8 cellular contexts compared by ENCODE assay signal in the genomic region with DNA sequence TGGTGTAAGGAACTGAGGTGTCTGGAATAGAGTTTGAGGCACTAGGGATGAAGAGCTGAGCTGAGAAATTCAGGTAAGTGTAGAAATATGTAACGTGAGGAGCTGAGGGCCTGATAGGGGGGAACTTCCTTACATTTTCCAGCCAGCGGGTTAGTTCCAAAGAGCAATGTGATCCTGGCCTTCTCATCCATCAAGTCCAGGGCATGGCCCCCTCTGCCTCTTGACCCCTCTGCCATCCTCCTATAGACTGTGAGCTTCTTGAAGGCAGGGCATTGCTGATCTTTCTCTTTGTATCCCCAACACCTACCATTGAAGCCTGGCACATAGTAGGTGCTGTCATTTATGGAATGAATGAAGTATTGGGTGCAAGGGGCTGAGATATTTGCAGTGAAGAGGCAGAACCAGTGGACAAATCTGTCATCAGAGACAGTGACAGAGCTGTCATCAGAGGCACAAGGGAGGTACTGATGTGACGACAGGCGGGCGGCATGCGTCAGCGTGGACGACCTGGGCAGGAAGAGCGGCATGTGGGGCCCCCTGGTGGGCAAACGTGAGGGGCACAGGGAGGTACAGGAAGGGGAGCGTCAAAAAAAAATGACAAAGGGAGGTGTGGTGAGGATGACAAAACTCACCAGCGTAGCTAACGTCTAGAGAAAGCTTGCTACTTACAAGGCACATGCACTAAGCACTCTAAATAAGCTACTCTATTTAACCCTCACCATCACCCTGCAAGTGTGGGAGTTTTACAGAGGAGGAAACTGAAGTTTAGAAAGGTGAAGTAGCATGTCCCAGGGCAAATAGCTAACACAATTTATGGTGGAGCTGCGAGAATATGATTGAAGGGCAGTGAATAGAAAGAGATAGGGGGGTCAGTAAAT. TPM values are rescaled to one million over a fixed set of nuclear protein-coding genes. Genes with fewer than 3 reads are reported as not detected.
DNase-seq lines count a peak whose midpoint lies in the region; ATAC-seq lines count a peak whose summit lies in the region.

No MANE protein-coding gene starts in this region.

- peaks cover 23% of the 10 kb centered on the region for H3K4me1 Mint-ChIP-seq in dendritic cell treated with granulocyte-macrophage colony-stimulating factor and Interleukin-4, amounts not matched to agents 40 ng/mL and 50 ng/mL, for 4 days (ENCODE audit: low read depth)

- H3K9me3 Mint-ChIP-seq in dendritic cell treated with granulocyte-macrophage colony-stimulating factor and Interleukin-4, amounts not matched to agents 40 ng/mL and 50 ng/mL, for 4 days, result no peaks in the 10 kb centered on the region

- ATAC-seq in GM18909 (IDR thresholded peaks at IDR 0.05; ENCODE audit: poor library complexity, unreplicated experiment) (peak; percentile 83), HG03135 (IDR thresholded peaks at IDR 0.05; ENCODE audit: unreplicated experiment) (peak; percentile 77)

- intact Hi-C loops in dendritic cell treated with granulocyte-macrophage colony-stimulating factor and Interleukin-4, amounts not matched to agents 40 ng/mL and 50 ng/mL, for 4 days (cut with micrococcal nuclease), result loop anchor here (1.0 kb wide), 1 partner anchor 30 kb away; no protein-coding TSS in a partner anchor

- H3K27ac Mint-ChIP-seq in dendritic cell treated with granulocyte-macrophage colony-stimulating factor and Interleukin-4, amounts not matched to agents 40 ng/mL and 50 ng/mL, for 4 days, result peak overlapping the region; percentile 72

- no peaks in the 10 kb centered on the region for H3K36me3 Mint-ChIP-seq in dendritic cell treated with granulocyte-macrophage colony-stimulating factor and Interleukin-4, amounts not matched to agents 40 ng/mL and 50 ng/mL, for 4 days (ENCODE audit: low read depth)

- H3K4me3 Mint-ChIP-seq in dendritic cell treated with granulocyte-macrophage colony-stimulating factor and Interleukin-4, amounts not matched to agents 40 ng/mL and 50 ng/mL, for 4 days, result no peak overlapping the region

- H3K27me3 Mint-ChIP-seq in dendritic cell treated with granulocyte-macrophage colony-stimulating factor and Interleukin-4, amounts not matched to agents 40 ng/mL and 50 ng/mL, for 4 days, result peaks cover 1% of the 10 kb centered on the region

- peak; percentile 84 for DNase-seq in AG20443 (ENCODE audit: low spot score)
- DNase-seq in NCI-H526 treated with DMSO at 0.1 percent for 48 hours (lab: John Stamatoyannopoulos, UW), result peak; percentile 13
- DNase-seq in activated CD4-positive, alpha-beta T cell treated with anti-CD3 and anti-CD28 coated beads, Interleukin-2, amount 50 U/mL, for 24 hours (ENCODE audit: low read depth in 1 of 2, low spot score in 1 of 2), result peak; percentile 82 to 88
- peak; percentile 87 to 92 for DNase-seq in lung microvascular endothelial cell (ENCODE audit: low read depth in 2 of 2)
- peak; percentile 85 for DNase-seq in stimulated activated CD8-positive, alpha-beta memory T cell treated with anti-CD3 and anti-CD28 coated beads, Interleukin-12 subunit alpha, Interleukin-12 subunit beta, amount 100 ng/mL, for 4 hours (ENCODE audit: low read depth)

RNA-seq across cellular contexts. Expression of gene CAMK2G, which starts 5.2 kb away (rescaled TPM):
- 16.7 and 19.0 TPM in 2 replicates for total RNA-seq in lung microvascular endothelial cell

RNA-seq across cellular contexts. Expression of gene PLAU, which starts 31.4 kb away (rescaled TPM):
- total RNA-seq in lung microvascular endothelial cell, result 1.6 and 12.4 TPM in 2 replicates

Comparison
In these comparisons a context has a peak if more than half of its experiments do, and no peak if none do; other contexts are left out.
1. Peak in every context shown above with its lines: DNase-seq and ATAC-seq.
2. DNase-seq: peak in every context shown above with its lines; median percentile 90 in lung microvascular endothelial cell; 85 in activated CD4-positive, alpha-beta T cell treated with anti-CD3 and anti-CD28 coated beads, Interleukin-2, amount 50 U/mL, for 24 hours; 85 in stimulated activated CD8-positive, alpha-beta memory T cell treated with anti-CD3 and anti-CD28 coated beads, Interleukin-12 subunit alpha, Interleukin-12 subunit beta, amount 100 ng/mL, for 4 hours; 84 in AG20443; 13 in NCI-H526 treated with DMSO at 0.1 percent for 48 hours.